ENCODE assay signal across 38 cellular contexts in genomic region chr3:133722935-133723334, GRCh38. TPM values are rescaled to one million over a fixed set of nuclear protein-coding genes. Genes with fewer than 3 reads are reported as not detected.
A peak's percentile ranks its signal among the peaks of the same experiment; 100 is the strongest.
DNase-seq lines count a peak whose midpoint lies in the region; ATAC-seq, FAIRE-seq and TF ChIP-seq lines count a peak whose summit lies in the region.
"Had no signal": no experiment of that assay in that cellular context is flagged by ENCODE, and none has a peak within 500 bp of the region (broad histone marks: within the 10 kb centered on the region; RNA-seq: fewer than 3 reads in every experiment).

No MANE protein-coding gene starts in this region.

- no peak overlapping the region for H2AFZ ChIP-seq in HepG2 (ENCODE audit: low read length)
- no peak overlapping the region for H2AFZ ChIP-seq in astrocyte (ENCODE audit: low read depth, low read length)

- H4K20me1 ChIP-seq in HepG2 (ENCODE audit: insufficient read depth, low read length) (no peaks in the 10 kb centered on the region), astrocyte (ENCODE audit: insufficient read depth, low read length) (no peaks in the 10 kb centered on the region)
- H4K20me1 ChIP-seq: BLaER1; BLaER1 treated with 17β-estradiol and CSF1 and Interleukin-3, amounts not matched to agents 10 nM and 100 nM had no signal

- CTCF ChIA-PET in HepG2 (lab: Yijun Ruan, JAX; ENCODE audit: low intra/inter-chr PET ratio, low total read pairs) = no interaction called here
- CTCF ChIA-PET in HEK293 (lab: Yijun Ruan, JAX) = no interaction called here

- no TSS peak for BruUV-seq in HepG2 (replicated peaks; lab: Mats Ljungman, UMichigan)

- peaks cover 8% of the 10 kb centered on the region for H3K9me3 Mint-ChIP-seq in astrocyte (ENCODE audit: unreplicated experiment)

- peaks cover 32% of the 10 kb centered on the region for H3K9me3 ChIP-seq in HepG2 (ENCODE audit: low read length)
- peaks cover 0 to 10% (median 0%) of the 10 kb centered on the region in 4 donors for H3K9me3 ChIP-seq in right lobe of liver
- H3K9me3 ChIP-seq in HEK293 (ENCODE audit: control insufficient read depth, insufficient read depth, low read depth, low read length) = no peaks in the 10 kb centered on the region
- H3K9me3 ChIP-seq in astrocyte (ENCODE audit: insufficient read depth, low read depth, low read length) = peaks cover 3% of the 10 kb centered on the region
- H3K9me3 ChIP-seq: BE2C had no signal

- no peak for TF ChIP-seq EP300 in HepG2 (IDR thresholded peaks at IDR 0.05; ENCODE audit: low read depth in 2 of 2, low read length in 2 of 2)
- TF ChIP-seq EP300 in HepG2 (CRISPR knock-in tag; IDR thresholded peaks at IDR 0.05; ENCODE audit: borderline replicate concordance) = no peak

- no peak overlapping the region for H3K27ac Mint-ChIP-seq in astrocyte (ENCODE audit: unreplicated experiment)
- H3K27ac Mint-ChIP-seq: B cell; CD14-positive monocyte; CD4-positive, alpha-beta memory T cell; CD4-positive, alpha-beta T cell; CD4-positive, CD25-positive, alpha-beta regulatory T cell; CD8-positive, alpha-beta memory T cell; CD8-positive, alpha-beta T cell had no signal

- H3K4me1 Mint-ChIP-seq in astrocyte (ENCODE audit: low read depth, unreplicated experiment) = no peaks in the 10 kb centered on the region
- H3K4me1 Mint-ChIP-seq: B cell; CD14-positive monocyte; CD4-positive, alpha-beta memory T cell; CD4-positive, CD25-positive, alpha-beta regulatory T cell; CD8-positive, alpha-beta memory T cell had no signal

- FAIRE-seq in HepG2 (lab: Jason Lieb, UNC) (no peak), GM19239 (lab: Jason Lieb, UNC) (peak; percentile 4), astrocyte (lab: Jason Lieb, UNC) (peak; percentile 5)
- FAIRE-seq: A204.1, A549, D721Med had no signal

- H3K27me3 ChIP-seq in HepG2 (ENCODE audit: control insufficient read depth in 1 of 2, insufficient read depth in 2 of 2, low read length in 2 of 2) (peaks cover 0 to 3% of the 10 kb centered on the region in 2 experiments; a peak in 1 of 5 replicates), right lobe of liver (no peaks in the 10 kb centered on the region), astrocyte (ENCODE audit: insufficient read depth, low read length) (no peaks in the 10 kb centered on the region)
- H3K27me3 ChIP-seq: BLaER1 had no signal

- DNase-seq in HepG2 (ENCODE audit: low spot score) (no peak), right lobe of liver (no peak), GM19239 (ENCODE audit: insufficient read length, low spot score) (no peak), astrocyte (ENCODE audit: low read depth) (no peak), COLO668 (lab: John Stamatoyannopoulos, UW; ENCODE audit: unreplicated experiment) (no peak), NAMALWA (ENCODE audit: low spot score) (no peak)
- DNase-seq: 8988T; ACHN; AML-193; BE2C; C1 segment of cervical spinal cord; Caco-2; Calu3; CD4-positive, alpha-beta memory T cell; CD4-positive, alpha-beta T cell; CD4-positive, CD25-positive, alpha-beta regulatory T cell; CD8-positive, alpha-beta memory T cell; CD8-positive, alpha-beta T cell; COR-L47; DMS 273 treated with DMSO at 0.1 percent for 48 hours; DMS153; DMS53; DMS79; DMS79 treated with DMSO at 0.1 percent for 48 hours; DND-41; EL had no signal

- no peak overlapping the region for H3K4me3 Mint-ChIP-seq in astrocyte (ENCODE audit: unreplicated experiment)
- H3K4me3 Mint-ChIP-seq: B cell; CD14-positive monocyte; CD4-positive, alpha-beta memory T cell; CD4-positive, alpha-beta T cell; CD4-positive, CD25-positive, alpha-beta regulatory T cell; CD8-positive, alpha-beta memory T cell; CD8-positive, alpha-beta T cell had no signal

- in situ Hi-C loops in HepG2 (cut with HindIII; ENCODE audit: extremely low pct_ligation_motif_present, low pct_unique_long_range_greater_than_20kb) = no loop called here

- POLR2A ChIA-PET in HepG2 (lab: Yijun Ruan, JAX) (interaction anchor here (1.0 kb wide), 1 partner anchor 53 kb away, joined by 3 read pairs; no protein-coding TSS in a partner anchor), HEK293 (lab: Yijun Ruan, JAX) (no interaction called here)

- TF ChIP-seq CTCF in HepG2 (CRISPR knock-in tag; IDR thresholded peaks at IDR 0.05) (no peak), right lobe of liver (IDR thresholded peaks at IDR 0.05) (no peak), HEK293 (tag by site-specific recombination; IDR thresholded peaks at IDR 0.05) (no peak), astrocyte (IDR thresholded peaks at IDR 0.05; ENCODE audit: insufficient read depth, low read depth, low read length) (no peak)

- intact Hi-C loops in HepG2 (cut with micrococcal nuclease; ENCODE audit: unreplicated experiment) (no loop called here), right lobe of liver (cut with DNase I) (no loop called here)

- ATAC-seq in HepG2 (no peak), right lobe of liver (no peak), HG03439 (IDR thresholded peaks at IDR 0.05; ENCODE audit: unreplicated experiment) (no peak)
- ATAC-seq: A549; CD8-positive, alpha-beta T cell had no signal

- no peak for TF ChIP-seq RAD21 in HepG2 (CRISPR knock-in tag; IDR thresholded peaks at IDR 0.05)

- H3K79me2 ChIP-seq in HepG2 (ENCODE audit: insufficient read depth, low read length) = no peaks in the 10 kb centered on the region
- no peaks in the 10 kb centered on the region for H3K79me2 ChIP-seq in astrocyte (ENCODE audit: insufficient read depth, low read length)

- H3K4me2 ChIP-seq in HepG2 (ENCODE audit: low read depth, low read length) (no peak overlapping the region), astrocyte (ENCODE audit: low read length) (no peak overlapping the region)
- H3K4me2 ChIP-seq: A549, BLaER1 had no signal

- H3K27me3 Mint-ChIP-seq in astrocyte (ENCODE audit: low read depth, unreplicated experiment) = peaks cover 11% of the 10 kb centered on the region
- H3K27me3 Mint-ChIP-seq: CD4-positive, CD25-positive, alpha-beta regulatory T cell had no signal

- H3K27ac ChIP-seq in HepG2 (ENCODE audit: extremely low read length, insufficient read depth, low read length) (no peak overlapping the region), right lobe of liver (no peak overlapping the region), HEK293 (ENCODE audit: extremely low read depth, low read depth, low read length) (no peak overlapping the region), astrocyte (ENCODE audit: low read depth, low read length) (no peak overlapping the region)
- H3K27ac ChIP-seq: 22Rv1, A549, BLaER1, C4-2B had no signal

- TF ChIP-seq POLR2A in HepG2 (IDR thresholded peaks at IDR 0.05; ENCODE audit: insufficient read depth in 1 of 2, low read depth in 2 of 2, low read length in 2 of 2) (no peak), right lobe of liver (IDR thresholded peaks at IDR 0.05) (no peak)

- H3K4me3 ChIP-seq in HepG2 (replicated peaks in 1 of 3; ENCODE audit: insufficient read depth in 1 of 3, low read depth in 2 of 3, low read length in 3 of 3) (no peak overlapping the region), right lobe of liver (no peak overlapping the region), HEK293 (ENCODE audit: low read depth, low read length) (no peak overlapping the region), astrocyte (ENCODE audit: insufficient read depth, low read depth, low read length) (no peak overlapping the region)
- H3K4me3 ChIP-seq: A549; BLaER1; BLaER1 treated with 17β-estradiol and CSF1 and Interleukin-3, amounts not matched to agents 10 nM and 100 nM had no signal

- H3K4me1 ChIP-seq in HepG2 (ENCODE audit: insufficient read depth, low read length) (peaks cover 11% of the 10 kb centered on the region), right lobe of liver (no peaks in the 10 kb centered on the region), HEK293 (ENCODE audit: control insufficient read depth, insufficient read depth, low read length) (no peaks in the 10 kb centered on the region), astrocyte (ENCODE audit: insufficient read depth, low read length) (no peaks in the 10 kb centered on the region)
- H3K4me1 ChIP-seq: A549, BE2C, BLaER1, Caco-2 had no signal

- H3K9ac ChIP-seq in HepG2 (ENCODE audit: insufficient read depth, low read depth, low read length) (no peak overlapping the region), astrocyte (ENCODE audit: low read length) (no peak overlapping the region)
- H3K9ac ChIP-seq: BLaER1; BLaER1 treated with 17β-estradiol and CSF1 and Interleukin-3, amounts not matched to agents 10 nM and 100 nM had no signal

- H3K36me3 ChIP-seq in HepG2 (replicated peaks in 1 of 2; ENCODE audit: control insufficient read depth in 1 of 2, insufficient read depth in 2 of 2, low read length in 2 of 2) = no peaks in the 10 kb centered on the region
- no peaks in the 10 kb centered on the region for H3K36me3 ChIP-seq in right lobe of liver
- no peaks in the 10 kb centered on the region for H3K36me3 ChIP-seq in HEK293 (ENCODE audit: control insufficient read depth in 2 of 2, insufficient read depth in 1 of 2, low read length in 2 of 2)
- no peaks in the 10 kb centered on the region for H3K36me3 ChIP-seq in astrocyte (ENCODE audit: insufficient read depth, low read length)
- H3K36me3 ChIP-seq: BE2C, BLaER1 had no signal

- no peaks in the 10 kb centered on the region for H3K36me3 Mint-ChIP-seq in astrocyte (ENCODE audit: low read depth, unreplicated experiment)
- H3K36me3 Mint-ChIP-seq: CD14-positive monocyte had no signal

RNA-seq across cellular contexts. Expression of gene TF, which starts 23.3 kb away (rescaled TPM):
- total RNA-seq in HepG2 (2016; rRNA removed; fragmentation: Illumina TruSeq; extraction: Trizol) (4,983 and 10,074 TPM in 2 replicates), right lobe of liver (over 10,000 TPM in 4 of 6 experiments, 1,000 to 10,000 TPM in 2; 2,871 to 25,349 (median 17,684) TPM), astrocyte (0.34 and 1.3 TPM in 2 replicates)
- total RNA-seq in HepG2 (2016; cell fraction: cytosol; rRNA removed; fragmentation: Illumina TruSeq; extraction: Trizol; ENCODE audit: low read depth) = 443 and 484 TPM in 2 replicates
- 4,851 and 10,104 TPM in 2 replicates for total RNA-seq in HepG2 (2016; cell fraction: insoluble cytoplasmic fraction; rRNA removed; fragmentation: Illumina TruSeq; extraction: Trizol)
- 957 and 1,048 TPM in 2 replicates for total RNA-seq in HepG2 (2016; cell fraction: membrane; rRNA removed; fragmentation: Illumina TruSeq; extraction: Trizol)
- total RNA-seq in HepG2 (2016; cell fraction: nucleus; rRNA removed; fragmentation: Illumina TruSeq; extraction: Trizol) = 7,106 and 8,454 TPM in 2 replicates
- 11,821 and 17,414 TPM in 2 replicates for polyA plus RNA-seq in HepG2 (2011; rRNA removed)
- polyA plus RNA-seq in HepG2 (2011; cell fraction: cytosol; rRNA removed) = 11,091 and 16,564 TPM in 2 replicates
- 7,213 and 10,181 TPM in 2 replicates for polyA plus RNA-seq in HepG2 (2011; cell fraction: nucleus; rRNA removed)
- polyA plus RNA-seq in HepG2 (2012) = 17,461 and 22,113 TPM in 2 replicates
- polyA plus RNA-seq in HepG2 (2016; cell fraction: cytosol; fragmentation: Illumina TruSeq; extraction: Trizol; ENCODE audit: low read depth) = 537 and 560 TPM in 2 replicates
- 3,671 and 3,676 TPM in 2 replicates for polyA plus RNA-seq in HepG2 (2016; cell fraction: insoluble cytoplasmic fraction; fragmentation: Illumina TruSeq; extraction: Trizol; ENCODE audit: low read depth)
- polyA plus RNA-seq in HepG2 (2016; cell fraction: membrane; fragmentation: Illumina TruSeq; extraction: Trizol; ENCODE audit: low read depth) = 614 and 667 TPM in 2 replicates
- polyA plus RNA-seq in HepG2 (2016; cell fraction: nucleus; fragmentation: Illumina TruSeq; extraction: Trizol; ENCODE audit: insufficient read depth, low read depth) = 7,882 and 8,251 TPM in 2 replicates
- 3.7 and 10,022 TPM in 2 replicates for polyA minus RNA-seq in HepG2 (2011; rRNA and poly(A)+ RNA removed; ENCODE audit: low replicate concordance)
- 4,700 and 8,142 TPM in 2 replicates for polyA minus RNA-seq in HepG2 (2011; cell fraction: cytosol; rRNA and poly(A)+ RNA removed)
- polyA minus RNA-seq in HepG2 (2011; cell fraction: nucleus; rRNA and poly(A)+ RNA removed) = 3,076 and 4,905 TPM in 2 replicates
- total RNA-seq: Daoy had no signal
- polyA plus RNA-seq: CD14-positive monocyte; CD4-positive, alpha-beta memory T cell; CD4-positive, CD25-positive, alpha-beta regulatory T cell; CD8-positive, alpha-beta memory T cell had no signal

Comparison
In these comparisons a context has a peak if more than half of its experiments do, and no peak if none do; other contexts are left out.
1. RNA of gene TF, which starts 23.3 kb away (total RNA-seq): 2,871 to 25,349 TPM in right lobe of liver and 443 to 10,104 TPM in HepG2; 0.34 to 1.3 TPM in astrocyte; every median in the first group is over 100 times any median in the second.
2. Of the 63 proteins assayed by ChIP-seq in both HepG2 and HEK293: peak only in HepG2: none; only in HEK293: SETDB1; in both: none; in neither: 62.